ENCODE assay signal across 17 cellular contexts in the genomic region with DNA sequence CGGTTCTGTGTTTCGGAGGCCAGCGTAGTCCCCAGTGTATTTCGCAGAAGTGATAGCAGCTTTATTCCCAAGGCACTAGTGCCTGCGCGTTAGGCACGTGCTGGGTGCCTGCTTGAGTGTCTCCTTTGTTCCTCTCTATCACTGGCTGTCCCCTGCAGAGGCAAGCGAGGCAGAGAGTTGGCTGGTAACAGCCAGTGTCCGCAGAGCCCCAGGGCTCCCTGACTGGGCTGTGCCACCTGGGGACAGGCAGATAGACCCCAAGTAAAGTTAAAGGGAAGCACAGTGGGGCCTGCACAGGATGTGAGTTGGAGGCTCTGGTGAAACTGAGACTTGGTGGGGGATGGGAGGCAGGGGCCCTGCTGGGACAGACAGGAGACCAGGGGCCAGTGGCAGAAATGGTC. TPM values are rescaled to one million over a fixed set of nuclear protein-coding genes. Genes with fewer than 3 reads are reported as not detected.
DNase-seq lines count a peak whose midpoint lies in the region; ATAC-seq and TF ChIP-seq lines count a peak whose summit lies in the region.
"Had no signal": no experiment of that assay in that cellular context is flagged by ENCODE, and none has a peak within 500 bp of the region (broad histone marks: within the 10 kb centered on the region; RNA-seq: fewer than 3 reads in every experiment).

No MANE protein-coding gene starts in this region.

- POLR2A ChIA-PET in activated CD8-positive, alpha-beta T cell treated with anti-CD3 and anti-CD28 coated beads for 36 hours (lab: Charles Lee) = interaction anchor here (1.3 kb wide), 1 partner anchor 13 kb away, joined by 3 read pairs; no protein-coding TSS in a partner anchor

- DNase-seq in activated naive CD8-positive, alpha-beta T cell treated with anti-CD3 and anti-CD28 coated beads, Interleukin-2, amount 50 U/mL, for 24 hours = no peak
- DNase-seq in activated CD8-positive, alpha-beta T cell treated with anti-CD3 and anti-CD28 coated beads for 36 hours = peak; percentile 63
- DNase-seq in upper lobe of right lung = peak; percentile 42
- DNase-seq in SK-N-DZ (ENCODE audit: low spot score) = no peak
- no peak for DNase-seq in epidermal melanocyte (ENCODE audit: insufficient read length, low spot score)
- DNase-seq: cerebellar nuclear complex, DMS 273 treated with DMSO at 0.1 percent for 48 hours, HFFc6, NCI-H187 treated with DMSO at 0.1 percent for 48 hours, NCI-H69, SW 1271, upper lobe of left lung had no signal

- CTCF ChIA-PET in activated CD8-positive, alpha-beta T cell treated with anti-CD3 and anti-CD28 coated beads for 36 hours (lab: Charles Lee) = interaction anchor here (0.7 to 4.8 kb wide), 10 partner anchors 10 to 43 kb away, joined by 3 to 38 read pairs (median 3); no protein-coding TSS in a partner anchor

- H3K27ac ChIP-seq in layer of hippocampus (ENCODE audit: low read depth, low read length) = peak overlapping the region; percentile 54
- no peak overlapping the region for H3K27ac ChIP-seq in upper lobe of right lung

- no peak for ATAC-seq in activated naive CD8-positive, alpha-beta T cell treated with anti-CD3 and anti-CD28 coated beads, Interleukin-2, amount 50 U/mL, for 24 hours
- ATAC-seq in activated CD8-positive, alpha-beta T cell treated with anti-CD3 and anti-CD28 coated beads for 36 hours = peak; percentile 28
- no peak for ATAC-seq in upper lobe of right lung
- no peak for ATAC-seq in GM21360 (IDR thresholded peaks at IDR 0.05; ENCODE audit: unreplicated experiment)
- ATAC-seq: HepG2, Panc1 had no signal

- intact Hi-C loops in activated CD8-positive, alpha-beta T cell treated with anti-CD3 and anti-CD28 coated beads for 36 hours (cut with micrococcal nuclease) = loop anchor here (5.0 kb wide), 1 partner anchor 36 kb away; no protein-coding TSS in a partner anchor
- intact Hi-C loops in upper lobe of right lung (cut with DNase I) = no loop called here

- no peak overlapping the region for H3K4me3 ChIP-seq in upper lobe of right lung
- H3K4me3 ChIP-seq: upper lobe of left lung had no signal

- H3K36me3 Mint-ChIP-seq in activated naive CD8-positive, alpha-beta T cell = peaks cover 11% of the 10 kb centered on the region
- H3K36me3 Mint-ChIP-seq in activated naive CD8-positive, alpha-beta T cell treated with anti-CD3 and anti-CD28 coated beads, Interleukin-2, amount 50 U/mL, for 24 hours (ENCODE audit: low read depth) = peaks cover 9% of the 10 kb centered on the region
- peaks cover 20% of the 10 kb centered on the region for H3K36me3 Mint-ChIP-seq in activated CD8-positive, alpha-beta T cell treated with anti-CD3 and anti-CD28 coated beads for 36 hours (ENCODE audit: low read depth)

- no peaks in the 10 kb centered on the region for H3K4me1 ChIP-seq in upper lobe of right lung
- H3K4me1 ChIP-seq: upper lobe of left lung had no signal

- H3K27me3 ChIP-seq in layer of hippocampus (ENCODE audit: control insufficient read depth, insufficient read depth, low read length) = no peaks in the 10 kb centered on the region
- no peaks in the 10 kb centered on the region for H3K27me3 ChIP-seq in upper lobe of right lung
- H3K27me3 ChIP-seq: upper lobe of left lung had no signal

- TF ChIP-seq CTCF in activated CD8-positive, alpha-beta T cell treated with anti-CD3 and anti-CD28 coated beads for 36 hours (IDR thresholded peaks at IDR 0.05) = no peak
- TF ChIP-seq CTCF in upper lobe of right lung (IDR thresholded peaks at IDR 0.05) = no peak

- no peaks in the 10 kb centered on the region for H3K9me3 Mint-ChIP-seq in activated naive CD8-positive, alpha-beta T cell (ENCODE audit: low read depth)
- no peaks in the 10 kb centered on the region for H3K9me3 Mint-ChIP-seq in activated naive CD8-positive, alpha-beta T cell treated with anti-CD3 and anti-CD28 coated beads, Interleukin-2, amount 50 U/mL, for 24 hours
- peaks cover 6% of the 10 kb centered on the region for H3K9me3 Mint-ChIP-seq in activated CD8-positive, alpha-beta T cell treated with anti-CD3 and anti-CD28 coated beads for 36 hours

- H3K27ac Mint-ChIP-seq in activated naive CD8-positive, alpha-beta T cell = peak overlapping the region; percentile 89
- no peak overlapping the region for H3K27ac Mint-ChIP-seq in activated naive CD8-positive, alpha-beta T cell treated with anti-CD3 and anti-CD28 coated beads, Interleukin-2, amount 50 U/mL, for 24 hours
- H3K27ac Mint-ChIP-seq in activated CD8-positive, alpha-beta T cell treated with anti-CD3 and anti-CD28 coated beads for 36 hours = peak overlapping the region; percentile 83
- H3K27ac Mint-ChIP-seq: HFFc6 had no signal

- H3K36me3 ChIP-seq in upper lobe of right lung = no peaks in the 10 kb centered on the region
- H3K36me3 ChIP-seq: upper lobe of left lung had no signal

- H3K9me3 ChIP-seq in upper lobe of right lung = no peaks in the 10 kb centered on the region
- H3K9me3 ChIP-seq: upper lobe of left lung had no signal

- H3K27me3 Mint-ChIP-seq in activated naive CD8-positive, alpha-beta T cell = no peaks in the 10 kb centered on the region
- H3K27me3 Mint-ChIP-seq in activated naive CD8-positive, alpha-beta T cell treated with anti-CD3 and anti-CD28 coated beads, Interleukin-2, amount 50 U/mL, for 24 hours = no peaks in the 10 kb centered on the region
- H3K27me3 Mint-ChIP-seq in activated CD8-positive, alpha-beta T cell treated with anti-CD3 and anti-CD28 coated beads for 36 hours = no peaks in the 10 kb centered on the region

- H3K4me1 Mint-ChIP-seq in activated naive CD8-positive, alpha-beta T cell (ENCODE audit: low read depth) = peaks cover 87% of the 10 kb centered on the region
- H3K4me1 Mint-ChIP-seq in activated naive CD8-positive, alpha-beta T cell treated with anti-CD3 and anti-CD28 coated beads, Interleukin-2, amount 50 U/mL, for 24 hours = peaks cover 79% of the 10 kb centered on the region
- peaks cover 77% of the 10 kb centered on the region for H3K4me1 Mint-ChIP-seq in activated CD8-positive, alpha-beta T cell treated with anti-CD3 and anti-CD28 coated beads for 36 hours (ENCODE audit: low read depth)

- peak overlapping the region; percentile 72 for H3K4me3 Mint-ChIP-seq in activated naive CD8-positive, alpha-beta T cell
- H3K4me3 Mint-ChIP-seq in activated naive CD8-positive, alpha-beta T cell treated with anti-CD3 and anti-CD28 coated beads, Interleukin-2, amount 50 U/mL, for 24 hours = no peak overlapping the region
- peak overlapping the region; percentile 10 for H3K4me3 Mint-ChIP-seq in activated CD8-positive, alpha-beta T cell treated with anti-CD3 and anti-CD28 coated beads for 36 hours
- H3K4me3 Mint-ChIP-seq: HFFc6 had no signal

RNA-seq across cellular contexts. Expression of a gene that starts 50.7 kb away (rescaled TPM):
- 10 to 100 TPM; 30.8 to 32.0 TPM for total RNA-seq in activated CD8-positive, alpha-beta T cell treated with anti-CD3 and anti-CD28 coated beads for 36 hours
- total RNA-seq in upper lobe of right lung = 4.2 TPM
- polyA plus RNA-seq in SK-N-DZ (2014; cell fraction: cytosol; rRNA removed) = 108 and 110 TPM in 2 replicates
- 124 and 132 TPM in 2 replicates for polyA plus RNA-seq in SK-N-DZ (2014; cell fraction: nucleus; rRNA removed)

Comparison
In these comparisons a context has a peak if more than half of its experiments do, and no peak if none do; other contexts are left out.
1. DNase-seq: peak in activated CD8-positive, alpha-beta T cell treated with anti-CD3 and anti-CD28 coated beads for 36 hours (single experiment) and upper lobe of right lung (single experiment); none in activated naive CD8-positive, alpha-beta T cell treated with anti-CD3 and anti-CD28 coated beads, Interleukin-2, amount 50 U/mL, for 24 hours (single experiment), SK-N-DZ (single experiment) and epidermal melanocyte (single experiment).